10 cellular contexts compared by ENCODE assay signal in genomic region chr3:46406440-46406785, GRCh38. TPM values are rescaled to one million over a fixed set of nuclear protein-coding genes. Genes with fewer than 3 reads are reported as not detected.
DNase-seq lines count a peak whose midpoint lies in the region; ATAC-seq and TF ChIP-seq lines count a peak whose summit lies in the region.
"Had no signal": no experiment of that assay in that cellular context is flagged by ENCODE, and none has a peak within 500 bp of the region (broad histone marks: within the 10 kb centered on the region; RNA-seq: fewer than 3 reads in every experiment).

No MANE protein-coding gene starts in this region.

- ATAC-seq in activated CD8-positive, alpha-beta T cell treated with anti-CD3 and anti-CD28 coated beads for 36 hours: no peak
- ATAC-seq in lung (ENCODE audit: insufficient read depth, low FRiP score) (no peak), HG03469 (IDR thresholded peaks at IDR 0.05; ENCODE audit: unreplicated experiment) (no peak)

- no peak for TF ChIP-seq EP300 in stomach (IDR thresholded peaks at IDR 0.05)

- H3K27ac ChIP-seq in lung (ENCODE audit: low read depth in 1 of 2, low read length in 1 of 2): peak overlapping the region in 1 of 2 donors; percentile 96
- peak overlapping the region; percentile 80 to 90 (median 81) for H3K27ac ChIP-seq in stomach

- peaks cover 0 to 7% of the 10 kb centered on the region in 2 donors for H3K36me3 ChIP-seq in lung (ENCODE audit: control insufficient read depth in 2 of 2, insufficient read depth in 2 of 2, low read length in 2 of 2)
- peaks cover 0 to 6% (median 0%) of the 10 kb centered on the region in 4 donors for H3K36me3 ChIP-seq in stomach

- H3K4me1 Mint-ChIP-seq in T-helper 1 cell treated with Interleukin-12 subunit alpha and Interleukin-12 subunit beta and Interleukin-4 antibody, amounts not matched to agents 30 μg/mL and 1 μg/mL, for 36 hours (ENCODE audit: low read depth): peaks cover 31% of the 10 kb centered on the region
- H3K4me1 Mint-ChIP-seq in activated CD8-positive, alpha-beta T cell treated with anti-CD3 and anti-CD28 coated beads for 36 hours (ENCODE audit: low read depth): peaks cover 36% of the 10 kb centered on the region

- no peaks in the 10 kb centered on the region for H3K27me3 ChIP-seq in lung (ENCODE audit: control insufficient read depth, insufficient read depth)
- no peaks in the 10 kb centered on the region for H3K27me3 ChIP-seq in stomach

- no peaks in the 10 kb centered on the region for H3K9me3 ChIP-seq in lung (ENCODE audit: control insufficient read depth in 2 of 2, insufficient read depth in 1 of 2, low read length in 1 of 2)
- no peaks in the 10 kb centered on the region for H3K9me3 ChIP-seq in stomach

- H3K36me3 Mint-ChIP-seq in T-helper 1 cell treated with Interleukin-12 subunit alpha and Interleukin-12 subunit beta and Interleukin-4 antibody, amounts not matched to agents 30 μg/mL and 1 μg/mL, for 36 hours (ENCODE audit: low read depth): peaks cover 16% of the 10 kb centered on the region
- H3K36me3 Mint-ChIP-seq in activated CD8-positive, alpha-beta T cell treated with anti-CD3 and anti-CD28 coated beads for 36 hours (ENCODE audit: low read depth): no peaks in the 10 kb centered on the region

- WGBS in lung, 2 donors: 26 to 44% methylated on average over 4 of the region's 4 CpGs
- 64 to 79% (median 70%) methylated on average over 4 of the region's 4 CpGs for WGBS in stomach, 5 donors

- DNase-seq in T-helper 1 cell: no peak
- DNase-seq in activated CD8-positive, alpha-beta T cell treated with anti-CD3 and anti-CD28 coated beads for 36 hours: no peak
- no peak for DNase-seq in lung (ENCODE audit: low spot score)
- no peak for DNase-seq in stomach
- no peak for DNase-seq in DMS114 treated with DMSO at 0.1 percent for 48 hours (lab: John Stamatoyannopoulos, UW; ENCODE audit: unreplicated experiment)
- DNase-seq in H4 (ENCODE audit: low spot score): no peak
- DNase-seq: NCI-H2029 treated with DMSO at 0.1 percent for 48 hours had no signal

- POLR2A ChIA-PET in activated CD8-positive, alpha-beta T cell treated with anti-CD3 and anti-CD28 coated beads for 36 hours (lab: Charles Lee): interaction anchor here (1.2 to 1.7 kb wide), 5 partner anchors 11 to 191 kb away, joined by 3 to 7 read pairs (median 3); no protein-coding TSS in a partner anchor

- H3K9me3 Mint-ChIP-seq in T-helper 1 cell treated with Interleukin-12 subunit alpha and Interleukin-12 subunit beta and Interleukin-4 antibody, amounts not matched to agents 30 μg/mL and 1 μg/mL, for 36 hours: peaks cover 4% of the 10 kb centered on the region
- no peaks in the 10 kb centered on the region for H3K9me3 Mint-ChIP-seq in activated CD8-positive, alpha-beta T cell treated with anti-CD3 and anti-CD28 coated beads for 36 hours

- no peak for TF ChIP-seq POLR2A in stomach (IDR thresholded peaks at IDR 0.05)

- CTCF ChIA-PET in activated CD8-positive, alpha-beta T cell treated with anti-CD3 and anti-CD28 coated beads for 36 hours (lab: Charles Lee): interaction anchor here (1.0 to 2.5 kb wide), 4 partner anchors 11 to 36 kb away, joined by 3 to 6 read pairs (median 4); partner anchors contain the start of gene CCR5

- peak overlapping the region; percentile 91 for H3K27ac Mint-ChIP-seq in T-helper 1 cell treated with Interleukin-12 subunit alpha and Interleukin-12 subunit beta and Interleukin-4 antibody, amounts not matched to agents 30 μg/mL and 1 μg/mL, for 36 hours
- H3K27ac Mint-ChIP-seq in activated CD8-positive, alpha-beta T cell treated with anti-CD3 and anti-CD28 coated beads for 36 hours: peak overlapping the region; percentile 89

- TF ChIP-seq CTCF in activated CD8-positive, alpha-beta T cell treated with anti-CD3 and anti-CD28 coated beads for 36 hours (IDR thresholded peaks at IDR 0.05): no peak
- TF ChIP-seq CTCF in lung (IDR thresholded peaks at IDR 0.05; ENCODE audit: control extremely low read depth, extremely low read depth) (no peak), stomach (IDR thresholded peaks at IDR 0.05) (no peak)

- H3K4me3 Mint-ChIP-seq in T-helper 1 cell treated with Interleukin-12 subunit alpha and Interleukin-12 subunit beta and Interleukin-4 antibody, amounts not matched to agents 30 μg/mL and 1 μg/mL, for 36 hours: no peak overlapping the region
- peak overlapping the region; percentile 82 for H3K4me3 Mint-ChIP-seq in activated CD8-positive, alpha-beta T cell treated with anti-CD3 and anti-CD28 coated beads for 36 hours

- H3K4me1 ChIP-seq in lung (ENCODE audit: control insufficient read depth in 2 of 2, insufficient read depth in 2 of 2, low read length in 2 of 2): peaks cover 4 to 26% of the 10 kb centered on the region in 2 donors
- peaks cover 19 to 48% (median 37%) of the 10 kb centered on the region in 4 donors for H3K4me1 ChIP-seq in stomach

- H3K4me3 ChIP-seq in lung (peak overlapping the region; percentile 6), stomach (peak overlapping the region in 1 of 4 donors; percentile 40)

- H3K27me3 Mint-ChIP-seq in T-helper 1 cell treated with Interleukin-12 subunit alpha and Interleukin-12 subunit beta and Interleukin-4 antibody, amounts not matched to agents 30 μg/mL and 1 μg/mL, for 36 hours (ENCODE audit: low read depth): peaks cover 20% of the 10 kb centered on the region
- no peaks in the 10 kb centered on the region for H3K27me3 Mint-ChIP-seq in activated CD8-positive, alpha-beta T cell treated with anti-CD3 and anti-CD28 coated beads for 36 hours

- intact Hi-C loops in activated CD8-positive, alpha-beta T cell treated with anti-CD3 and anti-CD28 coated beads for 36 hours (cut with micrococcal nuclease): no loop called here
- intact Hi-C loops in stomach (cut with DNase I; ENCODE audit: low total_unique reads): no loop called here

RNA-seq across cellular contexts. Expression of gene CCRL2, which starts 0.6 kb away (rescaled TPM):
- 1 to 10 TPM; 2.8 TPM for total RNA-seq in activated CD8-positive, alpha-beta T cell treated with anti-CD3 and anti-CD28 coated beads for 36 hours
- total RNA-seq in lung (10 to 100 TPM; 18.9 to 20.6 TPM), stomach (1 to 10 TPM in 2 of 5 donors, not detected in 3; 2.8 to 5.2 TPM)
- polyA plus RNA-seq in lung (10 to 100 TPM; 11.0 to 95.9 TPM), stomach (1 to 10 TPM in 2 of 3 donors, under 1 TPM in 1; 0.76 to 2.0 (median 1.5) TPM)
- total RNA-seq in H4 (2014; rRNA removed; shearing (Covaris generic)): 0.46 and 6.6 TPM in 2 replicates
- total RNA-seq: A172 had no signal

RNA-seq across cellular contexts. Expression of gene CCR5, which starts 35.7 kb away (rescaled TPM):
- total RNA-seq in activated CD8-positive, alpha-beta T cell treated with anti-CD3 and anti-CD28 coated beads for 36 hours: 1 to 10 TPM; 1.7 to 2.2 TPM
- total RNA-seq in lung: 1 to 10 TPM; 2.2 to 4.4 TPM
- polyA plus RNA-seq in lung: 10 to 100 TPM in 1 of 2 donors, 1 to 10 TPM in 1; 2.9 to 16.6 TPM
- 1 to 10 TPM in 1 of 5 donors, under 1 TPM in 1, not detected in 3; 0.18 to 9.4 TPM for total RNA-seq in stomach
- polyA plus RNA-seq in stomach: 1 to 10 TPM in 1 of 3 donors, under 1 TPM in 2; 0.44 to 2.0 (median 0.68) TPM
- total RNA-seq in H4 (2014; rRNA removed; shearing (Covaris generic)): not detected in 2 replicates
- total RNA-seq: A172 had no signal

RNA-seq across cellular contexts. Expression of gene CCR2, which starts 52.5 kb away (rescaled TPM):
- total RNA-seq in activated CD8-positive, alpha-beta T cell treated with anti-CD3 and anti-CD28 coated beads for 36 hours: under 1 TPM; 0.81 to 0.83 TPM
- 1 to 10 TPM; 8.0 to 8.8 TPM for total RNA-seq in lung
- 10 to 100 TPM in 1 of 2 donors, 1 to 10 TPM in 1; 1.7 to 21.2 TPM for polyA plus RNA-seq in lung
- total RNA-seq in stomach: 1 to 10 TPM in 1 of 5 donors, under 1 TPM in 1, not detected in 3; 0.37 to 2.5 TPM
- under 1 TPM; 0.45 to 0.81 (median 0.61) TPM for polyA plus RNA-seq in stomach
- not detected in 2 replicates for total RNA-seq in H4 (2014; rRNA removed; shearing (Covaris generic))
- total RNA-seq: A172 had no signal

RNA-seq across cellular contexts. Expression of gene LTF, which starts 58.3 kb away (rescaled TPM):
- not detected for total RNA-seq in activated CD8-positive, alpha-beta T cell treated with anti-CD3 and anti-CD28 coated beads for 36 hours
- total RNA-seq in lung (100 to 1,000 TPM; 102 to 188 TPM), stomach (100 to 1,000 TPM in 2 of 5 donors, 10 to 100 TPM in 2, under 1 TPM in 1; 0.58 to 275 (median 22.4) TPM)
- polyA plus RNA-seq in lung (10 to 100 TPM; 12.9 to 99.4 TPM), stomach (1,000 to 10,000 TPM in 1 of 3 donors, 100 to 1,000 TPM in 1, 1 to 10 TPM in 1; 8.1 to 1,112 (median 398) TPM)
- not detected in 2 replicates for total RNA-seq in H4 (2014; rRNA removed; shearing (Covaris generic))
- total RNA-seq: A172 had no signal
